14 cellular contexts compared by ENCODE assay signal in the genomic region with DNA sequence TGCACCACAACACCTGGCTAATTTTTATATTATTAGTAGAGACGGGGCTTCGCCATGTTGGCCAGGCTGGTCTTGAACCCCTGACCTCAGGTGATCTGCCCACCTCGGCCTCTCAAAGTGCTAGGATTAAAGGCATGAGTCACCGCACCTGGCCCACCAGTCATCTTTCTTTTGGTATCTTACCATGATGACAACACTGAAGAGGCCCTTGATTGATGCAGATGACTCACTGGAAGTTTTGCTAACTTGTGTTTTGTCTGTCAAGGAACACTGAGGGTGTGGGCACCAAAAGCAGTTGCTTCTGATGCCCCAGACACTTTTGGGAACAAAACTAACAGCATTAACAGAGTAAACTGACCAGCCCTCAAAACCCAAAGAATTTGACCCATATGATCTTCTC.
DNase-seq lines count a peak whose midpoint lies in the region; ATAC-seq, FAIRE-seq and TF ChIP-seq lines count a peak whose summit lies in the region.
"Had no signal": no experiment of that assay in that cellular context is flagged by ENCODE, and none has a peak within 500 bp of the region (broad histone marks: within the 10 kb centered on the region; RNA-seq: fewer than 3 reads in every experiment).

No MANE protein-coding gene starts in this region.

- ATAC-seq in foreskin keratinocyte: peak; percentile 96
- ATAC-seq in stimulated activated naive CD8-positive, alpha-beta T cell treated with anti-CD3 and anti-CD28 coated beads, Interleukin-15, Interleukin-2, amounts not matched to agents 100 U/mL and 50 U/mL, for 24 hours: peak; percentile 77
- ATAC-seq: stimulated activated naive B cell treated with anti-CD40 and anti-IgM and Interleukin-4, amounts not matched to agents 10 μg/mL and 1 μg/mL and 100 μg/mL, for 72 hours had no signal

- peaks cover 33% of the 10 kb centered on the region for H3K4me1 ChIP-seq in foreskin keratinocyte

- no peaks in the 10 kb centered on the region for H3K9me3 Mint-ChIP-seq in activated naive CD4-positive, alpha-beta T cell treated with anti-CD3 and anti-CD28 coated beads, Interleukin-2, amount 10 ng/mL, durations not matched to agents 7 days and 5 days
- H3K9me3 Mint-ChIP-seq in immature natural killer cell: no peaks in the 10 kb centered on the region
- H3K9me3 Mint-ChIP-seq: stimulated activated naive B cell treated with anti-CD40 and anti-IgM and Interleukin-4, amounts not matched to agents 10 μg/mL and 1 μg/mL and 100 μg/mL, for 72 hours had no signal

- no peak overlapping the region for H3K27ac Mint-ChIP-seq in activated naive CD4-positive, alpha-beta T cell treated with anti-CD3 and anti-CD28 coated beads, Interleukin-2, amount 10 ng/mL, durations not matched to agents 7 days and 5 days
- no peak overlapping the region for H3K27ac Mint-ChIP-seq in immature natural killer cell
- H3K27ac Mint-ChIP-seq: stimulated activated naive B cell treated with anti-CD40 and anti-IgM and Interleukin-4, amounts not matched to agents 10 μg/mL and 1 μg/mL and 100 μg/mL, for 72 hours had no signal

- H3K36me3 Mint-ChIP-seq in activated naive CD4-positive, alpha-beta T cell treated with anti-CD3 and anti-CD28 coated beads, Interleukin-2, amount 10 ng/mL, durations not matched to agents 7 days and 5 days: peaks cover 1% of the 10 kb centered on the region
- H3K36me3 Mint-ChIP-seq in immature natural killer cell: peaks cover 0 to 3% (median 0%) of the 10 kb centered on the region in 3 donors

- DNase-seq in activated naive CD4-positive, alpha-beta T cell treated with Interleukin-2 at 50 U/mL for 16 hours: peak; percentile 29
- DNase-seq in activated naive CD4-positive, alpha-beta T cell treated with anti-CD3 and anti-CD28 coated beads, Interleukin-2, amount 10 ng/mL, durations not matched to agents 7 days and 5 days: no peak
- DNase-seq in SW480 (ENCODE audit: low spot score): peak; percentile 46
- peak; percentile 79 to 89 for DNase-seq in foreskin keratinocyte
- peak; percentile 11 for DNase-seq in stimulated activated naive CD8-positive, alpha-beta T cell treated with anti-CD3 and anti-CD28 coated beads, Interleukin-15, Interleukin-2, amounts not matched to agents 100 U/mL and 50 U/mL, for 24 hours
- DNase-seq in GM12892 (ENCODE audit: insufficient read length): no peak
- DNase-seq in COR-L47 (lab: John Stamatoyannopoulos, UW): no peak
- no peak for DNase-seq in immature natural killer cell
- DNase-seq: cerebellar nuclear complex; foreskin melanocyte; NCI-H2171 treated with DMSO at 0.1 percent for 48 hours; SHP77; stimulated activated naive B cell treated with anti-CD40 and anti-IgM and Interleukin-4, amounts not matched to agents 10 μg/mL and 1 μg/mL and 100 μg/mL, for 72 hours had no signal

- CTCF ChIA-PET in activated naive CD4-positive, alpha-beta T cell treated with anti-CD3 and anti-CD28 coated beads, Interleukin-2, amount 10 ng/mL, durations not matched to agents 7 days and 5 days (lab: Charles Lee): interaction anchor here (0.6 kb wide), 1 partner anchor 29 kb away, joined by 3 read pairs; no protein-coding TSS in a partner anchor

- peaks cover 13% of the 10 kb centered on the region for H3K4me1 Mint-ChIP-seq in activated naive CD4-positive, alpha-beta T cell treated with anti-CD3 and anti-CD28 coated beads, Interleukin-2, amount 10 ng/mL, durations not matched to agents 7 days and 5 days
- peaks cover 46 to 57% of the 10 kb centered on the region in 2 donors for H3K4me1 Mint-ChIP-seq in immature natural killer cell

- FAIRE-seq in GM12892 (lab: Jason Lieb, UNC): no peak

- no peak for TF ChIP-seq CTCF in foreskin keratinocyte (conservative IDR thresholded peaks at IDR 0.05)

- no peak for TF ChIP-seq POLR2A in GM12892 (IDR thresholded peaks at IDR 0.05; ENCODE audit: low read depth, low read length)

- H3K4me3 Mint-ChIP-seq in activated naive CD4-positive, alpha-beta T cell treated with anti-CD3 and anti-CD28 coated beads, Interleukin-2, amount 10 ng/mL, durations not matched to agents 7 days and 5 days: no peak overlapping the region
- H3K4me3 Mint-ChIP-seq in immature natural killer cell: no peak overlapping the region
- H3K4me3 Mint-ChIP-seq: stimulated activated naive B cell treated with anti-CD40 and anti-IgM and Interleukin-4, amounts not matched to agents 10 μg/mL and 1 μg/mL and 100 μg/mL, for 72 hours had no signal

- no peaks in the 10 kb centered on the region for H3K27me3 Mint-ChIP-seq in activated naive CD4-positive, alpha-beta T cell treated with anti-CD3 and anti-CD28 coated beads, Interleukin-2, amount 10 ng/mL, durations not matched to agents 7 days and 5 days
- H3K27me3 Mint-ChIP-seq in immature natural killer cell (ENCODE audit: low read depth in 3 of 3): no peaks in the 10 kb centered on the region
- H3K27me3 Mint-ChIP-seq: stimulated activated naive B cell treated with anti-CD40 and anti-IgM and Interleukin-4, amounts not matched to agents 10 μg/mL and 1 μg/mL and 100 μg/mL, for 72 hours had no signal

- peak overlapping the region; percentile 56 for H3K27ac ChIP-seq in foreskin keratinocyte
- H3K27ac ChIP-seq: BLaER1 had no signal

- no peaks in the 10 kb centered on the region for H3K27me3 ChIP-seq in foreskin keratinocyte
- H3K27me3 ChIP-seq: BLaER1 had no signal

Comparison
In these comparisons a context has a peak if more than half of its experiments do, and no peak if none do; other contexts are left out.
1. DNase-seq: peak in activated naive CD4-positive, alpha-beta T cell treated with Interleukin-2 at 50 U/mL for 16 hours (single experiment), SW480 (single experiment), foreskin keratinocyte (2 of 2) and stimulated activated naive CD8-positive, alpha-beta T cell treated with anti-CD3 and anti-CD28 coated beads, Interleukin-15, Interleukin-2, amounts not matched to agents 100 U/mL and 50 U/mL, for 24 hours (single experiment); none in activated naive CD4-positive, alpha-beta T cell treated with anti-CD3 and anti-CD28 coated beads, Interleukin-2, amount 10 ng/mL, durations not matched to agents 7 days and 5 days (single experiment), GM12892 (single experiment), COR-L47 (single experiment) and immature natural killer cell (0 of 3).